In the genomic region with DNA sequence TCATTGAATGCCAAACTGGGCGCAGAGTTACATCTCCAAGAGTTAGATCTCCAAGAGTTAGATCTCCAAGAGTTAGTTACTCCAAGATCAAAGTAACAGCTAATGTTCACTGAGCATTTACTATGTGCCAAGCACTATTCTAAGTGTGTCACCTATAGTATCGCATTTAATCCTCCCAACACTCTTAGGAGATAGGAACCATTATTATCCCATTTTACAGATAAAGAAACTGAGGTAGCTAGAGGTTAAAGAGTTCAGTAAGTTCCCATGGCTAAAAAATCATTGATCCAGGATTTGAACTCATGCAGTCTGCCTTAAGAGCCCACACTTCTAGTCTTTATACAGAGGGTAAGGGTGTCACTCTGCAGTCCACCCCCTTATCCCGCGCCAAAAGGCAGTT, we compare ENCODE assay signal across 1 cellular context.
TF ChIP-seq lines count a peak whose summit lies in the region.

No MANE protein-coding gene starts in this region.

TF ChIP-seq in HEK293, 187 proteins besides CTCF, POLR2A, EP300 and RAD21:
- TF ChIP-seq ZNF664 (tag by site-specific recombination; IDR thresholded peaks at IDR 0.05) (peak; percentile 91), ZNF138 (tag by site-specific recombination; IDR thresholded peaks at IDR 0.05; ENCODE audit: borderline replicate concordance) (no peak), ZNF184 (tag by site-specific recombination; IDR thresholded peaks at IDR 0.05) (no peak), ZNF211 (tag by site-specific recombination; IDR thresholded peaks at IDR 0.05; ENCODE audit: low read depth) (no peak), SCRT1 (tag by site-specific recombination; IDR thresholded peaks at IDR 0.05; ENCODE audit: borderline replicate concordance) (no peak)
- TF ChIP-seq, protein P1, sequence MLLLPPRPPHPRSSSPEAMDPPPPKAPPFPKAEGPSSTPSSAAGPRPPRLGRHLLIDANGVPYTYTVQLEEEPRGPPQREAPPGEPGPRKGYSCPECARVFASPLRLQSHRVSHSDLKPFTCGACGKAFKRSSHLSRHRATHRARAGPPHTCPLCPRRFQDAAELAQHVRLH (tag by site-specific recombination; IDR thresholded peaks at IDR 0.05): 0 out of 2 replicates have a peak, but pooled peaks have one; percentile 16
